35 cellular contexts compared by ENCODE assay signal in the genomic region with DNA sequence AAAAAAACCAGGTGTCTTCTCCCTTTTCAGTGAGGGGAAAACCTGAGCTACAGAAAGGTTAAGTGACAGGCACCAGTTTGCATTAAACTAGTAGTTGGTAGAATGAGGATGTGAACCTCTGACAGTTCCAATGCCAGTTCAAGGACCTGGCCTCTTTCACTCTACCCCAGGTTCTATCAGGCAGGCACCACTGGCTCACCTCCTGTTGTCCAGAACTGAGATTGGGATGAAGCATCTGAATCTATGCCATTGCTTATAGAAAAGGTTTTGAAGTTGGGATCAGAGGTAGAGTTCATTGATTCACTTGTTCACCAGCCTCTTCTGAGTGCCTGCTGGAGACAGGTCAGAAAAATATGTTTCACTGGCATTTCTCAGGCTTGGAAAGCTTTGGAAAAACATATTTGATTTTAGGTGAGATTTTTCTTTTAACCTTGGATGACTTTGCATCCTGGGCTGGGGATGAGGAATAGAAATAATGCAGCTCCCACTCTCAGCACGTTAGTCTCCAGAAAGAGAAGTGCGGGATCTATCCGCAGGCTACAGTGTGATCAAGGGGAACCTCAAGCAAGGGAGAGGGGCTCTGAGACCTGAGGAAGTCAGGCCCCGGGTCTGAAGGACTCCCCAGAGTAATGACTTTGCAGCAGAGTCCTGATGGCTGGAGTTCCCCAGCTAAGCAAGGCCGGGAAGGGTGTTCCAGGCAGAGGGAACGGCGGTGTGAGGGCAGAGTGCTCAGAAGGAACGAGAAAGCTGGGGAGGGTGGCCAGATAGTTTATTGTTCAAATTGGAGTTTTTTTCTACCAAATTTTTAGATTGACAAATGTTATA.
"Had no signal": no experiment of that assay in that cellular context is flagged by ENCODE, and none has a peak within 500 bp of the region (broad histone marks: within the 10 kb centered on the region; RNA-seq: fewer than 3 reads in every experiment).

No MANE protein-coding gene starts in this region.

- H3K9me3 ChIP-seq: MG63 had no signal

- H3K36me3 ChIP-seq: MG63 had no signal

- H3K27me3 ChIP-seq: MG63 had no signal

- H3K4me3 ChIP-seq: MG63 had no signal

- DNase-seq: Karpas-422, Kasumi-1, MG63, MM.1S, MV-4-11, NCI-H1048, NCI-H1092, NCI-H1092 treated with DMSO at 0.1 percent for 48 hours, NCI-H1105, NCI-H1105 treated with DMSO at 0.1 percent for 48 hours, NCI-H1417, NCI-H1417 treated with DMSO at 0.1 percent for 48 hours, NCI-H1436, NCI-H1436 treated with DMSO at 0.1 percent for 48 hours, NCI-H146, NCI-H1694, NCI-H1694 treated with DMSO at 0.1 percent for 48 hours, NCI-H187, NCI-H187 treated with DMSO at 0.1 percent for 48 hours, NCI-H1930, NCI-H2029, NCI-H2029 treated with DMSO at 0.1 percent for 48 hours, NCI-H2081, NCI-H2081 treated with DMSO at 0.1 percent for 48 hours, NCI-H2107, NCI-H2171, NCI-H2171 treated with DMSO at 0.1 percent for 48 hours, NCI-H2227 treated with DMSO at 0.1 percent for 48 hours, NCI-H226, NCI-H345, NCI-H446, NCI-H446 treated with DMSO at 0.1 percent for 48 hours, NCI-H510A, NCI-H510A treated with DMSO at 0.1 percent for 48 hours, NCI-H524 had no signal
